Comparison of ENCODE assay signal across 16 cellular contexts in the genomic region with DNA sequence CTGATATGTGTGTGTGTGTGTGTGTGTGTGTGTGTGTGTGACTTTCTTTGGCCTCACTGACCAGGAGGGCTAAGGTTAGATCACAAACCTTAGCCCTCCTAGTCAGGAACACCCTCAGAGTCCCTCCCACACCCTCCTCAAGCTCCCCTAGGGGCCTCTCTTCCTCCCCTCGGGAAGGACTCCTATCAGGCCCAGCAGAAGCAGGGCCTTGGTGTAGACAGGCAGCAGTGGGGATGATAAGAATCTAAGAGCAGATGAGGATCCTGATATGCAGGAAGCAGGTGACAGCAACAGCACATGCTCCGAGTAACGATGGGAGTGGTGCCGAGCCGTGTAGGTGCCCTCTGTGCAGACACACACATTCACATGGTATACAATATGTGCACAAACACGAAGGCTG. TPM values are rescaled to one million over a fixed set of nuclear protein-coding genes. Genes with fewer than 3 reads are reported as not detected.
"Had no signal": no experiment of that assay in that cellular context is flagged by ENCODE, and none has a peak within 500 bp of the region (broad histone marks: within the 10 kb centered on the region; RNA-seq: fewer than 3 reads in every experiment).

No MANE protein-coding gene starts in this region.

- H3K27ac ChIP-seq: gastroesophageal sphincter, ovary, testis had no signal

- H3K27me3 Mint-ChIP-seq: central memory CD8-positive, alpha-beta T cell; stimulated activated naive CD8-positive, alpha-beta T cell treated with anti-CD3 and anti-CD28 coated beads, Interleukin-15, amount 100 ng/mL, for 72 hours had no signal

- H3K9me3 Mint-ChIP-seq: activated T-cell treated with anti-CD3 and anti-CD28 coated beads, Interleukin-2, amount 50 U/mL, for 72 hours; central memory CD8-positive, alpha-beta T cell; stimulated activated naive CD8-positive, alpha-beta T cell treated with anti-CD3 and anti-CD28 coated beads, Interleukin-15, amount 100 ng/mL, for 72 hours had no signal

- H3K4me1 Mint-ChIP-seq: central memory CD8-positive, alpha-beta T cell; stimulated activated naive CD8-positive, alpha-beta T cell treated with anti-CD3 and anti-CD28 coated beads, Interleukin-15, amount 100 ng/mL, for 72 hours had no signal

- H3K27ac Mint-ChIP-seq: activated T-cell treated with anti-CD3 and anti-CD28 coated beads, Interleukin-2, amount 50 U/mL, for 72 hours had no signal

- DNase-seq: activated CD4-positive, alpha-beta T cell treated with anti-CD3 and anti-CD28 coated beads for 1 hour; activated CD4-positive, alpha-beta T cell treated with anti-CD3 and anti-CD28 coated beads, Interleukin-2, amount 50 U/mL, for 48 hours; activated naive CD4-positive, alpha-beta T cell treated with Interleukin-2 at 50 U/mL for 16 hours; activated T-cell treated with anti-CD3 and anti-CD28 coated beads, Interleukin-2, amount 50 U/mL, for 72 hours; cortex of kidney; effector memory CD4-positive, alpha-beta T cell; kidney; left ventricle myocardium superior; mesendoderm; ovary; stimulated activated CD4-positive, alpha-beta T cell treated with anti-CD3 and anti-CD28 coated beads, Interleukin-2, amount 100 ng/mL, for 48 hours; stimulated activated naive CD8-positive, alpha-beta T cell treated with anti-CD3 and anti-CD28 coated beads, Interleukin-15, amount 100 ng/mL, for 72 hours; testis had no signal

- H3K27me3 ChIP-seq: gastroesophageal sphincter, ovary, testis had no signal

- H3K36me3 ChIP-seq: gastroesophageal sphincter, ovary had no signal

- H3K4me3 ChIP-seq: gastroesophageal sphincter, ovary, testis had no signal

- H3K9me3 ChIP-seq: gastroesophageal sphincter, ovary, testis had no signal

- ATAC-seq: gastroesophageal sphincter; left ventricle myocardium superior; stimulated activated naive CD8-positive, alpha-beta T cell treated with anti-CD3 and anti-CD28 coated beads, Interleukin-15, amount 100 ng/mL, for 72 hours had no signal

- H3K4me3 Mint-ChIP-seq: activated T-cell treated with anti-CD3 and anti-CD28 coated beads, Interleukin-2, amount 50 U/mL, for 72 hours; central memory CD8-positive, alpha-beta T cell; stimulated activated naive CD8-positive, alpha-beta T cell treated with anti-CD3 and anti-CD28 coated beads, Interleukin-15, amount 100 ng/mL, for 72 hours had no signal

RNA-seq across cellular contexts. Expression of a gene that starts 20.7 kb away (rescaled TPM):
- total RNA-seq: left ventricle myocardium superior had no signal
- polyA plus RNA-seq: neural cell had no signal
